37 cellular contexts compared by ENCODE assay signal in the genomic region with DNA sequence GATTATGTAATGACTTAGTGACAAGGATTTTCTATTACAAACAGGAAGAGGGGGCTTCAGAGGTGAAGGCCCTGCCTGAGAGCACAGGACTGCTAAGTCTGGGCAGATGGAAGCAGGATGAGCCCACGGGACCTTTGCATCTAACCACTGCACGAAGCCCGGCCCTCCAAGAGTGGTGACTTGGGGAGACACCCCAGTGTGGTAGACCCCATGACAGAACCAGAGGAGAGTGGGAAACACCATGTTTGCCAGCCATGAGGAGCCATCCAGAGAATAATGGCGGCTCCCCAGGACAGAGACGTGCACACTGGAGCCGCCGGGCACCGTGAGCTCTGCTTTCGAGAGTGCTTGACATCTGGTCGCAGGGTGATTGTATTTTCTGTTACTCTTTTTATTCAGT.
"Had no signal": no experiment of that assay in that cellular context is flagged by ENCODE, and none has a peak within 500 bp of the region (broad histone marks: within the 10 kb centered on the region; RNA-seq: fewer than 3 reads in every experiment).

No MANE protein-coding gene starts in this region.

- H3K4me3 Mint-ChIP-seq: activated B cell treated with CpG ODN at 0.5 μM for 24 hours; activated CD4-positive, alpha-beta memory T cell treated with anti-CD3 and anti-CD28 coated beads for 36 hours; activated CD4-positive, alpha-beta T cell treated with anti-CD3 and anti-CD28 coated beads, Interleukin-2, amount 10 ng/mL, durations not matched to agents 24 days and 14 days; activated CD8-positive, alpha-beta T cell treated with anti-CD3 and anti-CD28 coated beads for 36 hours; activated naive CD4-positive, alpha-beta T cell treated with anti-CD3 and anti-CD28 coated beads for 36 hours; activated naive CD8-positive, alpha-beta T cell treated with anti-CD3 and anti-CD28 coated beads for 36 hours; activated T-cell treated with anti-CD3 and anti-CD28 coated beads, Interleukin-2, amount 50 U/mL, for 4 hours; activated T-cell treated with anti-CD3 and anti-CD28 coated beads, Interleukin-2, amount 50 U/mL, for 72 hours; activated T-helper 1 cell treated with anti-CD3 and anti-CD28 coated beads, Interleukin-12 subunit alpha, Interleukin-12 subunit beta, Interleukin-2, Interleukin-4 antibody, amounts not matched to agents 30 ng/mL and 10 ng/mL and 1 ng/mL, durations not matched to agents 14 hours and 24 hours and 36 hours; activated T-helper 17 cell treated with anti-CD3 and anti-CD28 coated beads, Interleukin-2, amount 50 U/mL, for 72 hours; T-helper 1 cell treated with Interleukin-12 subunit alpha and Interleukin-12 subunit beta and Interleukin-4 antibody, amounts not matched to agents 30 μg/mL and 1 μg/mL, for 36 hours; T-helper 2 cell treated with Interferon-gamma antibody and Interleukin-4, amounts not matched to agents 5 μg/mL and 100 μg/mL, for 36 hours had no signal

- H3K9me3 Mint-ChIP-seq: activated B cell treated with CpG ODN at 0.5 μM for 24 hours; activated CD4-positive, alpha-beta memory T cell treated with anti-CD3 and anti-CD28 coated beads for 36 hours; activated CD4-positive, alpha-beta T cell treated with anti-CD3 and anti-CD28 coated beads, Interleukin-2, amount 10 ng/mL, durations not matched to agents 24 days and 14 days; activated CD8-positive, alpha-beta T cell treated with anti-CD3 and anti-CD28 coated beads for 36 hours; activated naive CD4-positive, alpha-beta T cell treated with anti-CD3 and anti-CD28 coated beads for 36 hours; activated naive CD4-positive, alpha-beta T cell treated with anti-CD3 and anti-CD28 coated beads, Interleukin-2, amount 50 U/mL, for 72 hours; activated T-cell treated with anti-CD3 and anti-CD28 coated beads, Interleukin-2, amount 50 U/mL, for 4 hours; activated T-helper 1 cell treated with anti-CD3 and anti-CD28 coated beads, Interleukin-12 subunit alpha, Interleukin-12 subunit beta, Interleukin-2, Interleukin-4 antibody, amounts not matched to agents 30 ng/mL and 10 ng/mL and 1 ng/mL, durations not matched to agents 14 hours and 24 hours and 36 hours; T-helper 2 cell treated with Interferon-gamma antibody and Interleukin-4, amounts not matched to agents 5 μg/mL and 100 μg/mL, for 36 hours had no signal

- H3K36me3 ChIP-seq: adrenal gland, brain microvascular endothelial cell, breast epithelium had no signal

- H3K9me3 ChIP-seq: adrenal gland, body of pancreas, breast epithelium had no signal

- H3K4me1 ChIP-seq: adrenal gland, breast epithelium had no signal

- FAIRE-seq: astrocyte, TTC549 had no signal

- H3K27me3 ChIP-seq: adrenal gland, body of pancreas, brain microvascular endothelial cell, breast epithelium had no signal

- H3K27ac ChIP-seq: adrenal gland, brain microvascular endothelial cell, breast epithelium, VCaP had no signal

- H3K27me3 Mint-ChIP-seq: activated B cell treated with CpG ODN at 0.5 μM for 24 hours; activated CD4-positive, alpha-beta memory T cell treated with anti-CD3 and anti-CD28 coated beads for 36 hours; activated CD4-positive, alpha-beta T cell treated with anti-CD3 and anti-CD28 coated beads, Interleukin-2, amount 10 ng/mL, durations not matched to agents 24 days and 14 days; activated CD8-positive, alpha-beta T cell treated with anti-CD3 and anti-CD28 coated beads for 36 hours; activated naive CD8-positive, alpha-beta T cell treated with anti-CD3 and anti-CD28 coated beads for 36 hours; activated T-helper 17 cell treated with anti-CD3 and anti-CD28 coated beads, Interleukin-2, amount 50 U/mL, for 72 hours had no signal

- DNase-seq: activated B cell treated with CpG ODN at 0.5 μM for 24 hours; activated CD4-positive, alpha-beta memory T cell treated with anti-CD3 and anti-CD28 coated beads for 36 hours; activated CD4-positive, alpha-beta T cell treated with anti-CD3 and anti-CD28 coated beads for 4 hours; activated CD4-positive, alpha-beta T cell treated with anti-CD3 and anti-CD28 coated beads, Interleukin-2, amount 10 ng/mL, durations not matched to agents 24 days and 14 days; activated CD4-positive, alpha-beta T cell treated with anti-CD3 and anti-CD28 coated beads, Interleukin-2, amount 50 U/mL, for 1 hour; activated CD4-positive, alpha-beta T cell treated with anti-CD3 and anti-CD28 coated beads, Interleukin-2, amount 50 U/mL, for 4 hours; activated CD4-positive, CD25-positive, alpha-beta regulatory T cell treated with anti-CD3 and anti-CD28 coated beads, Interleukin-2, amount 50 U/mL, for 72 hours; activated CD8-positive, alpha-beta memory T cell treated with anti-CD3 and anti-CD28 coated beads, Interleukin-2, amount 50 U/mL, for 4 hours; activated CD8-positive, alpha-beta T cell treated with anti-CD3 and anti-CD28 coated beads for 36 hours; activated effector memory CD4-positive, alpha-beta T cell treated with anti-CD3 and anti-CD28 coated beads, Interleukin-2, amount 50 U/mL, for 16 hours; activated gamma-delta T cell treated with Interleukin-2 at 50 U/mL for 16 hours; activated naive CD4-positive, alpha-beta T cell; activated naive CD4-positive, alpha-beta T cell treated with anti-CD3 and anti-CD28 coated beads for 36 hours; activated naive CD4-positive, alpha-beta T cell treated with anti-CD3 and anti-CD28 coated beads, Interleukin-2, amount 50 U/mL, for 16 hours; activated naive CD8-positive, alpha-beta T cell treated with anti-CD3 and anti-CD28 coated beads for 36 hours; activated T-cell treated with anti-CD3 and anti-CD28 coated beads for 4 hours; activated T-cell treated with anti-CD3 and anti-CD28 coated beads, Interleukin-2, amount 50 U/mL, for 1 hour; activated T-cell treated with anti-CD3 and anti-CD28 coated beads, Interleukin-2, amount 50 U/mL, for 4 hours; activated T-cell treated with anti-CD3 and anti-CD28 coated beads, Interleukin-2, amount 50 U/mL, for 72 hours; adrenal gland; amniotic stem cell; aorta; brain microvascular endothelial cell; central memory CD4-positive, alpha-beta T cell; T-helper 1 cell; T-helper 2 cell; T-helper 9 cell had no signal

- H3K36me3 Mint-ChIP-seq: activated CD4-positive, alpha-beta memory T cell treated with anti-CD3 and anti-CD28 coated beads for 36 hours; activated naive CD4-positive, alpha-beta T cell treated with anti-CD3 and anti-CD28 coated beads, Interleukin-2, amount 50 U/mL, for 72 hours; activated naive CD8-positive, alpha-beta T cell treated with anti-CD3 and anti-CD28 coated beads for 36 hours had no signal

- H3K4me3 ChIP-seq: adrenal gland, body of pancreas, breast epithelium had no signal

- H3K4me1 Mint-ChIP-seq: activated B cell treated with CpG ODN at 0.5 μM for 24 hours; activated CD4-positive, alpha-beta T cell treated with anti-CD3 and anti-CD28 coated beads, Interleukin-2, amount 10 ng/mL, durations not matched to agents 24 days and 14 days; activated naive CD8-positive, alpha-beta T cell treated with anti-CD3 and anti-CD28 coated beads for 36 hours had no signal

- H3K27ac Mint-ChIP-seq: activated B cell treated with CpG ODN at 0.5 μM for 24 hours; activated CD4-positive, alpha-beta memory T cell treated with anti-CD3 and anti-CD28 coated beads for 36 hours; activated CD4-positive, alpha-beta T cell treated with anti-CD3 and anti-CD28 coated beads, Interleukin-2, amount 10 ng/mL, durations not matched to agents 24 days and 14 days; activated CD8-positive, alpha-beta T cell treated with anti-CD3 and anti-CD28 coated beads for 36 hours; activated naive CD4-positive, alpha-beta T cell treated with anti-CD3 and anti-CD28 coated beads for 36 hours; activated naive CD4-positive, alpha-beta T cell treated with anti-CD3 and anti-CD28 coated beads, Interleukin-2, amount 50 U/mL, for 72 hours; activated naive CD8-positive, alpha-beta T cell treated with anti-CD3 and anti-CD28 coated beads for 36 hours; activated T-cell treated with anti-CD3 and anti-CD28 coated beads, Interleukin-2, amount 50 U/mL, for 72 hours; activated T-helper 1 cell treated with anti-CD3 and anti-CD28 coated beads, Interleukin-12 subunit alpha, Interleukin-12 subunit beta, Interleukin-2, Interleukin-4 antibody, amounts not matched to agents 30 ng/mL and 10 ng/mL and 1 ng/mL, durations not matched to agents 14 hours and 24 hours and 36 hours; activated T-helper 17 cell treated with anti-CD3 and anti-CD28 coated beads, Interleukin-2, amount 50 U/mL, for 72 hours; T-helper 1 cell treated with Interleukin-12 subunit alpha and Interleukin-12 subunit beta and Interleukin-4 antibody, amounts not matched to agents 30 μg/mL and 1 μg/mL, for 36 hours; T-helper 2 cell treated with Interferon-gamma antibody and Interleukin-4, amounts not matched to agents 5 μg/mL and 100 μg/mL, for 36 hours had no signal
